In genomic region chr20:47741669-47742345, GRCh38 we compare ENCODE assay signal across 19 cellular contexts. TPM values are rescaled to one million over a fixed set of nuclear protein-coding genes. Genes with fewer than 3 reads are reported as not detected.
A peak's percentile ranks its signal among the peaks of the same experiment; 100 is the strongest.
DNase-seq lines count a peak whose midpoint lies in the region; ATAC-seq and TF ChIP-seq lines count a peak whose summit lies in the region.
"Had no signal": no experiment of that assay in that cellular context is flagged by ENCODE, and none has a peak within 500 bp of the region (broad histone marks: within the 10 kb centered on the region; RNA-seq: fewer than 3 reads in every experiment).

No MANE protein-coding gene starts in this region.

- POLR2A ChIA-PET in HEK293T (lab: Yijun Ruan, JAX) = interaction anchor here (0.9 kb wide), 1 partner anchor 44 kb away, joined by 3 read pairs; no protein-coding TSS in a partner anchor

- no peak for ATAC-seq in left colon
- ATAC-seq: esophagus mucosa, GM12878 had no signal

- intact Hi-C loops in left colon (cut with DNase I, micrococcal nuclease) = no loop called here

- CTCF ChIA-PET in HEK293T (lab: Yijun Ruan, JAX) = no interaction called here

- DNase-seq in NCI-H1092 treated with DMSO at 0.1 percent for 48 hours (lab: John Stamatoyannopoulos, UW) (peak; percentile 4), NCI-H1092 (lab: John Stamatoyannopoulos, UW) (no peak), HEK293T (ENCODE audit: extremely low spot score) (peak; percentile 18), astrocyte of the hippocampus (ENCODE audit: low read depth, low spot score) (peak; percentile 56), retina (peak; percentile 71), nucleus accumbens (lab: John Stamatoyannopoulos, UW) (no peak), left colon (no peak), HT-29 (ENCODE audit: low spot score) (no peak)
- DNase-seq: 8988T; activated CD4-positive, alpha-beta T cell treated with anti-CD3 and anti-CD28 coated beads, Interleukin-2, amount 50 U/mL, for 48 hours; BE2C; effector CD4-positive, alpha-beta T cell; left lung; NCI-H446; stimulated activated CD4-positive, alpha-beta T cell treated with anti-CD3 and anti-CD28 coated beads, Interleukin-1b, Interleukin-23, amount 100 ng/mL, for 48 hours; stimulated activated naive CD4-positive, alpha-beta T cell; T-helper 2 cell had no signal

TF ChIP-seq in HEK293T, 16 proteins besides CTCF, POLR2A, EP300 and RAD21:
- TF ChIP-seq SUZ12 (IDR thresholded peaks at IDR 0.05) = no peak
- no peak for TF ChIP-seq NFRKB (IDR thresholded peaks at IDR 0.05)
- TF ChIP-seq ZNF384 (IDR thresholded peaks at IDR 0.05) = no peak
- TF ChIP-seq FOXA1 (IDR thresholded peaks at IDR 0.05) = no peak
- TF ChIP-seq HDGF (IDR thresholded peaks at IDR 0.05; ENCODE audit: borderline replicate concordance) = no peak
- no peak for TF ChIP-seq FOXM1 (IDR thresholded peaks at IDR 0.05; ENCODE audit: borderline replicate concordance)
- no peak for TF ChIP-seq PKNOX1 (IDR thresholded peaks at IDR 0.05)
- no peak for TF ChIP-seq BHLHE40 (IDR thresholded peaks at IDR 0.05; ENCODE audit: borderline replicate concordance)
- TF ChIP-seq FOXK2 (IDR thresholded peaks at IDR 0.05) = no peak
- no peak for TF ChIP-seq TARDBP (IDR thresholded peaks at IDR 0.05)
- no peak for TF ChIP-seq LEF1 (IDR thresholded peaks at IDR 0.05; ENCODE audit: borderline replicate concordance)
- no peak for TF ChIP-seq ARNT (IDR thresholded peaks at IDR 0.05)
TF ChIP-seq in HEK293T: peak in this region for 0.

RNA-seq across cellular contexts. Expression of gene SULF2, which starts 43.5 kb away (rescaled TPM):
- total RNA-seq in left colon = 100 to 1,000 TPM; 124 to 177 TPM
- total RNA-seq in HT-29 (2014; rRNA removed; shearing (Covaris generic)) = 147 and 158 TPM in 2 replicates

Comparison
In these comparisons a context has a peak if more than half of its experiments do, and no peak if none do; other contexts are left out.
1. DNase-seq: peak in NCI-H1092 treated with DMSO at 0.1 percent for 48 hours (single experiment), HEK293T (single experiment), astrocyte of the hippocampus (single experiment) and retina (single experiment); none in NCI-H1092 (single experiment), nucleus accumbens (0 of 56), left colon (0 of 2) and HT-29 (single experiment).